32 cellular contexts compared by ENCODE assay signal in genomic region chr10:47305566-47305965, GRCh38. TPM values are rescaled to one million over a fixed set of nuclear protein-coding genes. Genes with fewer than 3 reads are reported as not detected.
"Had no signal": no experiment of that assay in that cellular context is flagged by ENCODE, and none has a peak within 500 bp of the region (broad histone marks: within the 10 kb centered on the region; RNA-seq: fewer than 3 reads in every experiment).

No MANE protein-coding gene starts in this region.

- H3K27ac ChIP-seq: colonic mucosa, epithelial cell of prostate, esophagus squamous epithelium, gastrocnemius medialis, heart right ventricle, left lung, lower lobe of right lung had no signal

- H3K4me3 ChIP-seq: colonic mucosa, esophagus squamous epithelium, gastrocnemius medialis, heart right ventricle, left lung, lower lobe of right lung, mucosa of descending colon had no signal

- H3K9me3 ChIP-seq: colonic mucosa, esophagus squamous epithelium, gastrocnemius medialis, heart right ventricle, left lung, lower lobe of right lung, mucosa of descending colon had no signal

- DNase-seq: colonic mucosa; cortex of kidney; effector CD8-positive, alpha-beta T cell; effector memory CD8-positive, alpha-beta T cell; endodermal cell; esophagus squamous epithelium; foreskin fibroblast; foreskin melanocyte; gastrocnemius medialis; glutamatergic neuron; head of caudate nucleus; heart right ventricle; hippocampal formation; left cardiac atrium; left lung; left ventricle myocardium superior; lower lobe of right lung; mesenchymal stem cell; mucosa of descending colon had no signal

- ATAC-seq: effector memory CD8-positive, alpha-beta T cell; esophagus mucosa; gastrocnemius medialis; heart right ventricle; left cardiac atrium; left lung; left ventricle myocardium superior; lower lobe of right lung; mucosa of descending colon had no signal

- FAIRE-seq: endometrium, islet of Langerhans, keratinocyte had no signal

- H3K36me3 ChIP-seq: colonic mucosa, esophagus squamous epithelium, gastrocnemius medialis, heart right ventricle, left lung, lower lobe of right lung had no signal

- H3K4me1 ChIP-seq: colonic mucosa, lower lobe of right lung had no signal

RNA-seq across cellular contexts. Expression of gene GDF10, which starts 5.6 kb away (rescaled TPM):
- total RNA-seq: dermis microvascular lymphatic vessel endothelial cell, endodermal cell, esophagus mucosa, glomerular endothelial cell, kidney epithelial cell, myocyte had no signal
- polyA plus RNA-seq: keratinocyte had no signal

RNA-seq across cellular contexts. Expression of gene GDF2, which starts 16.7 kb away (rescaled TPM):
- total RNA-seq: colonic mucosa, dermis microvascular lymphatic vessel endothelial cell, endodermal cell, esophagus mucosa, esophagus squamous epithelium, gastrocnemius medialis, glomerular endothelial cell, heart right ventricle, kidney epithelial cell, left cardiac atrium, left lung, left ventricle myocardium superior, lower leg skin, lower lobe of right lung, lung microvascular endothelial cell, mesenteric fat pad, mesothelial cell of epicardium, mucosa of descending colon, myocyte had no signal
- polyA plus RNA-seq: heart right ventricle, keratinocyte had no signal

RNA-seq across cellular contexts. Expression of gene RBP3, which starts 42.6 kb away (rescaled TPM):
- total RNA-seq: colonic mucosa, dermis microvascular lymphatic vessel endothelial cell, endodermal cell, esophagus mucosa, esophagus squamous epithelium, gastrocnemius medialis, glomerular endothelial cell, heart right ventricle, kidney epithelial cell, left cardiac atrium, left lung, left ventricle myocardium superior, lower leg skin, lower lobe of right lung, lung microvascular endothelial cell, mesenteric fat pad, mesothelial cell of epicardium, mucosa of descending colon, myocyte had no signal
- polyA plus RNA-seq: heart right ventricle, keratinocyte had no signal
